18 cellular contexts compared by ENCODE assay signal in the genomic region with DNA sequence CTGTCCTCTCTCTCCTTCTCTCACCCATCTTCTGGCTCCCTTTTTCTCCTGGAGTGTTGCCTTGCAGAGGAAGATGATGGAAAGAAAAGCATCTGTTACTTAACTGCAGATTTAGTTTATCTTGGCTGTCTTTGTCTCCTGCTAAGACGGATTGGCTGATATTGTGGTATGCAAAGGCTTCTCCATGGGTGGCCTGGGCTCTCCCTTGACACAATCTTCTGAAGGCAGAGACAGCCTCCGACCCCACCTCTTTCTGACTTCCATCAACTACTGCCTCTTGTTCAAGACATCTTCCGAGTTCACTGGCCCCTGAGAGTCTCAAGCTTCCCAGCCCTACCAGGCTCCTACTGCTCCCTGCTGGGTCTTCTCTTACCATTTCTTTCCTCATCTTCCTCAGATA.
DNase-seq lines count a peak whose midpoint lies in the region; ATAC-seq and TF ChIP-seq lines count a peak whose summit lies in the region.
"Had no signal": no experiment of that assay in that cellular context is flagged by ENCODE, and none has a peak within 500 bp of the region (broad histone marks: within the 10 kb centered on the region; RNA-seq: fewer than 3 reads in every experiment).

No MANE protein-coding gene starts in this region.

- H3K9me3 Mint-ChIP-seq in GM23338, result peaks cover 23% of the 10 kb centered on the region; the same call in 2 of the 3 replicates

- no peak overlapping the region for H3K27ac Mint-ChIP-seq in GM23338

- no peaks in the 10 kb centered on the region for H3F3A ChIP-seq in GM23338 (replicated peaks; ENCODE audit: low read depth)

- no peak for TF ChIP-seq CTCF in GM23338 (conservative IDR thresholded peaks at IDR 0.05; ENCODE audit: low read depth in 2 of 2)

- H3K9me2 ChIP-seq in GM23338 (ENCODE audit: insufficient read depth), result peaks cover 7% of the 10 kb centered on the region; the same call in 1 of the 2 replicates

- H3K4me3 ChIP-seq in GM23338 (no peak overlapping the region), iPS DF 6.9 (ENCODE audit: low read length) (no peak overlapping the region)
- H3K4me3 ChIP-seq: BLaER1, HAP-1 had no signal

- peak; percentile 34 for DNase-seq in GM23338 (ENCODE audit: low spot score)
- DNase-seq in brain pericyte (ENCODE audit: low read depth, low spot score), result peak; percentile 2
- DNase-seq in iPS DF 6.9 (ENCODE audit: low read depth, low spot score), result peak; percentile 4
- no peak for DNase-seq in sciatic nerve (ENCODE audit: low spot score)
- DNase-seq in SHP77 (lab: John Stamatoyannopoulos, UW), result no peak
- DNase-seq in activated CD4-positive, alpha-beta T cell treated with anti-CD3 and anti-CD28 coated beads, Interleukin-2, amount 50 U/mL, for 1 hour, result no peak
- DNase-seq: 8988T; AML-193; Caco-2; CD8-positive, alpha-beta memory T cell; DND-41; GF-D8; GOT3 had no signal

- H3K4me3 Mint-ChIP-seq in GM23338, result no peak overlapping the region
- H3K4me3 Mint-ChIP-seq: CD8-positive, alpha-beta memory T cell had no signal

- WGBS in iPS DF 6.9 (ENCODE audit: insufficient coverage, insufficient read length), result no CpG with 5 or more reads among the region's 3 CpGs

- H3K27me3 ChIP-seq in GM23338 (ENCODE audit: insufficient read depth) (no peaks in the 10 kb centered on the region), iPS DF 6.9 (ENCODE audit: control insufficient read depth, insufficient read depth, low read length) (no peaks in the 10 kb centered on the region)
- H3K27me3 ChIP-seq: BLaER1 had no signal

- H3K36me3 ChIP-seq in GM23338 (ENCODE audit: insufficient read depth) (no peaks in the 10 kb centered on the region), iPS DF 6.9 (ENCODE audit: control insufficient read depth, insufficient read depth, low read length) (no peaks in the 10 kb centered on the region)
- H3K36me3 ChIP-seq: BLaER1, HAP-1 had no signal

- ATAC-seq in GM23338 (peak; percentile 40; the same call in 1 of the 3 replicates), sciatic nerve (peak; percentile 98), GM19467 (IDR thresholded peaks at IDR 0.05; ENCODE audit: unreplicated experiment) (no peak), GM21423 (IDR thresholded peaks at IDR 0.05; ENCODE audit: unreplicated experiment) (no peak)
- ATAC-seq: HepG2 had no signal

- H4K20me1 ChIP-seq in GM23338 (replicated peaks; ENCODE audit: insufficient read depth), result no peaks in the 10 kb centered on the region
- H4K20me1 ChIP-seq: BLaER1 had no signal

- peaks cover 5% of the 10 kb centered on the region for H3K27me3 Mint-ChIP-seq in GM23338 (ENCODE audit: insufficient read depth, low read depth, poor library complexity)
- H3K27me3 Mint-ChIP-seq: CD8-positive, alpha-beta memory T cell had no signal

- peaks cover 15% of the 10 kb centered on the region for H3K4me1 Mint-ChIP-seq in GM23338
- H3K4me1 Mint-ChIP-seq: CD8-positive, alpha-beta memory T cell had no signal

- no peaks in the 10 kb centered on the region; the same call in 1 of the 2 replicates for H3K9me3 ChIP-seq in iPS DF 6.9 (ENCODE audit: control insufficient read depth, insufficient read depth, low read length)
- H3K9me3 ChIP-seq: HAP-1 had no signal

- no peak overlapping the region for H3K4me2 ChIP-seq in GM23338
- H3K4me2 ChIP-seq: BLaER1 had no signal

- H3K36me3 Mint-ChIP-seq in GM23338 (ENCODE audit: low read depth), result peaks cover 14% of the 10 kb centered on the region; the same call in 1 of the 3 replicates

- peak overlapping the region; percentile 56 for H2AFZ ChIP-seq in GM23338

- no peak overlapping the region for H3K27ac ChIP-seq in GM23338 (ENCODE audit: low read depth)
- H3K27ac ChIP-seq in iPS DF 6.9 (ENCODE audit: low read length), result no peak overlapping the region
- H3K27ac ChIP-seq: BLaER1 had no signal

- peaks cover 8% of the 10 kb centered on the region; the same call in 1 of the 2 replicates for H3K4me1 ChIP-seq in GM23338 (ENCODE audit: insufficient read depth)
- H3K4me1 ChIP-seq in iPS DF 6.9 (ENCODE audit: control insufficient read depth, insufficient read depth, low read length), result no peaks in the 10 kb centered on the region
- H3K4me1 ChIP-seq: Caco-2, HAP-1 had no signal

- intact Hi-C loops in sciatic nerve (cut with DNase I), result loop anchor here (5.0 kb wide), 1 partner anchor 1080 kb away; no protein-coding TSS in a partner anchor

- H3K79me2 ChIP-seq in GM23338 (replicated peaks; ENCODE audit: insufficient read depth), result no peaks in the 10 kb centered on the region

TF ChIP-seq in GM23338, 12 proteins besides CTCF, POLR2A, EP300 and RAD21 (continues in another document):
- no peak for TF ChIP-seq ZNF331 (CRISPR knock-in tag; IDR thresholded peaks at IDR 0.05; ENCODE audit: low read depth)
- TF ChIP-seq, protein P1, sequence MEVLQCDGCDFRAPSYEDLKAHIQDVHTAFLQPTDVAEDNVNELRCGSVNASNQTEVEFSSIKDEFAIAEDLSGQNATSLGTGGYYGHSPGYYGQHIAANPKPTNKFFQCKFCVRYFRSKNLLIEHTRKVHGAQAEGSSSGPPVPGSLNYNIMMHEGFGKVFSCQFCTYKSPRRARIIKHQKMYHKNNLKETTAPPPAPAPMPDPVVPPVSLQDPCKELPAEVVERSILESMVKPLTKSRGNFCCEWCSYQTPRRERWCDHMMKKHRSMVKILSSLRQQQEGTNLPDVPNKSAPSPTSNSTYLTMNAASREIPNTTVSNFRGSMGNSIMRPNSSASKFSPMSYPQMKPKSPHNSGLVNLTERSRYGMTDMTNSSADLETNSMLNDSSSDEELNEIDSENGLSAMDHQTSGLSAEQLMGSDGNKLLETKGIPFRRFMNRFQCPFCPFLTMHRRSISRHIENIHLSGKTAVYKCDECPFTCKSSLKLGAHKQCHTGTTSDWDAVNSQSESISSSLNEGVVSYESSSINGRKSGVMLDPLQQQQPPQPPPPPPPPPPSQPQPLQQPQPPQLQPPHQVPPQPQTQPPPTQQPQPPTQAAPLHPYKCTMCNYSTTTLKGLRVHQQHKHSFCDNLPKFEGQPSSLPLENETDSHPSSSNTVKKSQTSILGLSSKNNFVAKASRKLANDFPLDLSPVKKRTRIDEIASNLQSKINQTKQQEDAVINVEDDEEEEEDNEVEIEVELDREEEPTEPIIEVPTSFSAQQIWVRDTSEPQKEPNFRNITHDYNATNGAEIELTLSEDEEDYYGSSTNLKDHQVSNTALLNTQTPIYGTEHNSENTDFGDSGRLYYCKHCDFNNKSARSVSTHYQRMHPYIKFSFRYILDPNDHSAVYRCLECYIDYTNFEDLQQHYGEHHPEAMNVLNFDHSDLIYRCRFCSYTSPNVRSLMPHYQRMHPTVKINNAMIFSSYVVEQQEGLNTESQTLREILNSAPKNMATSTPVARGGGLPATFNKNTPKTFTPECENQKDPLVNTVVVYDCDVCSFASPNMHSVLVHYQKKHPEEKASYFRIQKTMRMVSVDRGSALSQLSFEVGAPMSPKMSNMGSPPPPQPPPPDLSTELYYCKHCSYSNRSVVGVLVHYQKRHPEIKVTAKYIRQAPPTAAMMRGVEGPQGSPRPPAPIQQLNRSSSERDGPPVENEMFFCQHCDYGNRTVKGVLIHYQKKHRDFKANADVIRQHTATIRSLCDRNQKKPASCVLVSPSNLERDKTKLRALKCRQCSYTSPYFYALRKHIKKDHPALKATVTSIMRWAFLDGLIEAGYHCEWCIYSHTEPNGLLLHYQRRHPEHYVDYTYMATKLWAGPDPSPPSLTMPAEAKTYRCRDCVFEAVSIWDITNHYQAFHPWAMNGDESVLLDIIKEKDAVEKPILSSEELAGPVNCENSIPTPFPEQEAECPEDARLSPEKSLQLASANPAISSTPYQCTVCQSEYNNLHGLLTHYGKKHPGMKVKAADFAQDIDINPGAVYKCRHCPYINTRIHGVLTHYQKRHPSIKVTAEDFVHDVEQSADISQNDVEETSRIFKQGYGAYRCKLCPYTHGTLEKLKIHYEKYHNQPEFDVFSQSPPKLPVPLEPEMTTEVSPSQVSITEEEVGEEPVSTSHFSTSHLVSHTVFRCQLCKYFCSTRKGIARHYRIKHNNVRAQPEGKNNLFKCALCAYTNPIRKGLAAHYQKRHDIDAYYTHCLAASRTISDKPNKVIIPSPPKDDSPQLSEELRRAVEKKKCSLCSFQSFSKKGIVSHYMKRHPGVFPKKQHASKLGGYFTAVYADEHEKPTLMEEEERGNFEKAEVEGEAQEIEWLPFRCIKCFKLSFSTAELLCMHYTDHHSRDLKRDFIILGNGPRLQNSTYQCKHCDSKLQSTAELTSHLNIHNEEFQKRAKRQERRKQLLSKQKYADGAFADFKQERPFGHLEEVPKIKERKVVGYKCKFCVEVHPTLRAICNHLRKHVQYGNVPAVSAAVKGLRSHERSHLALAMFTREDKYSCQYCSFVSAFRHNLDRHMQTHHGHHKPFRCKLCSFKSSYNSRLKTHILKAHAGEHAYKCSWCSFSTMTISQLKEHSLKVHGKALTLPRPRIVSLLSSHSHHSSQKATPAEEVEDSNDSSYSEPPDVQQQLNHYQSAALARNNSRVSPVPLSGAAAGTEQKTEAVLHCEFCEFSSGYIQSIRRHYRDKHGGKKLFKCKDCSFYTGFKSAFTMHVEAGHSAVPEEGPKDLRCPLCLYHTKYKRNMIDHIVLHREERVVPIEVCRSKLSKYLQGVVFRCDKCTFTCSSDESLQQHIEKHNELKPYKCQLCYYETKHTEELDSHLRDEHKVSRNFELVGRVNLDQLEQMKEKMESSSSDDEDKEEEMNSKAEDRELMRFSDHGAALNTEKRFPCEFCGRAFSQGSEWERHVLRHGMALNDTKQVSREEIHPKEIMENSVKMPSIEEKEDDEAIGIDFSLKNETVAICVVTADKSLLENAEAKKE (CRISPR knock-in tag; IDR thresholded peaks at IDR 0.05), result no peak
- no peak for TF ChIP-seq JUNB (IDR thresholded peaks at IDR 0.05; ENCODE audit: unreplicated experiment)
- no peak for TF ChIP-seq NANOG (IDR thresholded peaks at IDR 0.05; ENCODE audit: borderline replicate concordance)
- TF ChIP-seq CREB1 (CRISPR knock-in tag; IDR thresholded peaks at IDR 0.05; ENCODE audit: low read depth), result no peak
- TF ChIP-seq EZH2phosphoT487 (IDR thresholded peaks at IDR 0.05; ENCODE audit: unreplicated experiment), result no peak
- TF ChIP-seq ZNF114 (CRISPR knock-in tag; IDR thresholded peaks at IDR 0.05), result no peak
- no peak for TF ChIP-seq EZH2 (IDR thresholded peaks at IDR 0.05; ENCODE audit: low read depth, unreplicated experiment)

Comparison
In these comparisons a context has a peak if more than half of its experiments do, and no peak if none do; other contexts are left out.
1. ATAC-seq: peak in GM23338 (single experiment) and sciatic nerve (single experiment); none in GM19467 (single experiment) and GM21423 (single experiment).
2. DNase-seq: peak in GM23338 (single experiment), brain pericyte (single experiment) and iPS DF 6.9 (single experiment); none in sciatic nerve (single experiment), SHP77 (0 of 2) and activated CD4-positive, alpha-beta T cell treated with anti-CD3 and anti-CD28 coated beads, Interleukin-2, amount 50 U/mL, for 1 hour (single experiment).